In genomic region chr3:52685705-52686691, GRCh38 we compare ENCODE assay signal across 8 cellular contexts. TPM values are rescaled to one million over a fixed set of nuclear protein-coding genes. Genes with fewer than 3 reads are reported as not detected.
A peak's percentile ranks its signal among the peaks of the same experiment; 100 is the strongest.
DNase-seq lines count a peak whose midpoint lies in the region; ATAC-seq lines count a peak whose summit lies in the region.

TSS of gene GNL3 (plus strand) at chr3:52686032. CDS start at chr3:52686093, 61 bp downstream.
TSS of gene PBRM1 (minus strand) at chr3:52685913.

- peak within 1 kb of the TSS; percentile 96 to 100 (median 98) for H3K27ac Mint-ChIP-seq in immature natural killer cell

- H3K4me1 Mint-ChIP-seq in immature natural killer cell: peaks cover 37 to 50% of the 10 kb centered on the region in 2 donors

- peak within 1 kb of the TSS; percentile 89 for H3K27ac ChIP-seq in caudate nucleus (ENCODE audit: low read depth, low read length)

- peaks cover 12 to 28% (median 21%) of the 10 kb centered on the region in 3 donors for H3K36me3 Mint-ChIP-seq in immature natural killer cell

- DNase-seq in AG08395 (ENCODE audit: low spot score): peak; percentile 93
- peak; percentile 68 for DNase-seq in NCI-H345 treated with DMSO at 0.1 percent for 48 hours (lab: John Stamatoyannopoulos, UW; ENCODE audit: unreplicated experiment)
- DNase-seq in activated CD4-positive, CD25-positive, alpha-beta regulatory T cell (lab: John Stamatoyannopoulos, UW): peak; percentile 82 to 88 (median 86)
- peak; percentile 21 to 97 (median 90) for DNase-seq in caudate nucleus (lab: John Stamatoyannopoulos, UW)
- peak; percentile 92 to 93 (median 93) for DNase-seq in immature natural killer cell
- peak; percentile 89 for DNase-seq in smooth muscle cell of the brain vasculature (ENCODE audit: low read depth, low spot score)

- ATAC-seq in GM18873 (IDR thresholded peaks at IDR 0.05; ENCODE audit: low FRiP score, unreplicated experiment): peak; percentile 65
- peak; percentile 71 for ATAC-seq in HG03135 (IDR thresholded peaks at IDR 0.05; ENCODE audit: unreplicated experiment)

- H3K4me3 Mint-ChIP-seq in immature natural killer cell: peak within 1 kb of the TSS; percentile 91 to 99 (median 97)

- no peaks in the 10 kb centered on the region for H3K9me3 Mint-ChIP-seq in immature natural killer cell

- peaks cover 5 to 12% (median 5%) of the 10 kb centered on the region in 3 donors for H3K27me3 Mint-ChIP-seq in immature natural killer cell (ENCODE audit: low read depth in 3 of 3)

RNA-seq across cellular contexts. Expression of gene GNL3, which starts in this region (rescaled TPM):
- polyA plus RNA-seq in immature natural killer cell: 10 to 100 TPM; 27.4 to 43.3 (median 28.0) TPM

RNA-seq across cellular contexts. Expression of gene PBRM1, which starts in this region (rescaled TPM):
- 100 to 1,000 TPM in 1 of 3 donors, 10 to 100 TPM in 2; 52.4 to 116 (median 66.4) TPM for polyA plus RNA-seq in immature natural killer cell

Comparison
In these comparisons a context has a peak if more than half of its experiments do, and no peak if none do; other contexts are left out.
1. Peak in every context shown above with its lines: DNase-seq, ATAC-seq and H3K27ac ChIP-seq.